Comparison of ENCODE assay signal across 8 cellular contexts in genomic region chrX:153900806-153901752, GRCh38. TPM values are rescaled to one million over a fixed set of nuclear protein-coding genes. Genes with fewer than 3 reads are reported as not detected.
DNase-seq lines count a peak whose midpoint lies in the region; ATAC-seq and TF ChIP-seq lines count a peak whose summit lies in the region.

No MANE protein-coding gene starts in this region.

- H2AFZ ChIP-seq in IMR-90 (replicated peaks; ENCODE audit: low read length, poor library complexity): peak overlapping the region; percentile 56

- no peaks in the 10 kb centered on the region for H3K9me3 Mint-ChIP-seq in activated naive CD8-positive, alpha-beta T cell treated with anti-CD3 and anti-CD28 coated beads for 36 hours
- H3K9me3 Mint-ChIP-seq in immature natural killer cell: no peaks in the 10 kb centered on the region

- no peak overlapping the region for H3K4me3 ChIP-seq in IMR-90 (ENCODE audit: insufficient read depth, low read depth, low read length)

- no peaks in the 10 kb centered on the region for H3K27me3 Mint-ChIP-seq in activated naive CD8-positive, alpha-beta T cell treated with anti-CD3 and anti-CD28 coated beads for 36 hours
- peaks cover 4 to 11% (median 11%) of the 10 kb centered on the region in 3 donors for H3K27me3 Mint-ChIP-seq in immature natural killer cell (ENCODE audit: low read depth in 3 of 3)

- H3K4me3 Mint-ChIP-seq in activated naive CD8-positive, alpha-beta T cell treated with anti-CD3 and anti-CD28 coated beads for 36 hours: peak overlapping the region; percentile 50
- H3K4me3 Mint-ChIP-seq in immature natural killer cell: peak overlapping the region; percentile 29 to 76 (median 48)

- peak overlapping the region; percentile 7; the same call in 1 of the 2 replicates for H3K27ac ChIP-seq in IMR-90 (ENCODE audit: insufficient read depth, low read length)

- CTCF ChIA-PET in IMR-90 (lab: Yijun Ruan, JAX): no interaction called here

- in situ Hi-C loops in IMR-90 (cut with MboI; ENCODE audit: low sequenced_read_pairs): loop anchor here (25.0 kb wide), 1 partner anchor 939 kb away; no protein-coding TSS in a partner anchor

- H4K91ac ChIP-seq in IMR-90 (ENCODE audit: insufficient read depth, low read depth, low read length): peak overlapping the region; percentile 11; the same call in 1 of the 2 replicates

- no peaks in the 10 kb centered on the region for H3K36me3 ChIP-seq in IMR-90 (ENCODE audit: control insufficient read depth, insufficient read depth, low read length)

- intact Hi-C loops in IMR-90 (cut with micrococcal nuclease): loop anchor here (2.0 kb wide), 1 partner anchor 72 kb away; no protein-coding TSS in a partner anchor

- peak overlapping the region; percentile 81 for H3K4ac ChIP-seq in IMR-90 (ENCODE audit: low read depth, low read length)

- H3K79me1 ChIP-seq in IMR-90 (ENCODE audit: low read depth in 1 of 2, low read length in 2 of 2): no peaks in the 10 kb centered on the region

- H2BK20ac ChIP-seq in IMR-90 (ENCODE audit: low read depth, low read length): peak overlapping the region; percentile 43; the same call in 1 of the 2 replicates

- H3K27me3 ChIP-seq in IMR-90 (ENCODE audit: control insufficient read depth, insufficient read depth, low read length): peaks cover 8% of the 10 kb centered on the region

- peaks cover 32% of the 10 kb centered on the region for H3K4me1 Mint-ChIP-seq in activated naive CD8-positive, alpha-beta T cell treated with anti-CD3 and anti-CD28 coated beads for 36 hours
- H3K4me1 Mint-ChIP-seq in immature natural killer cell: peaks cover 36 to 43% of the 10 kb centered on the region in 2 donors

- H3K4me2 ChIP-seq in IMR-90 (ENCODE audit: low read depth, low read length): peak overlapping the region; percentile 36

- H3K4me1 ChIP-seq in IMR-90 (ENCODE audit: control insufficient read depth, insufficient read depth, low read length): peaks cover 9% of the 10 kb centered on the region; the same call in 1 of the 2 replicates

- H3K56ac ChIP-seq in IMR-90 (ENCODE audit: extremely low read depth, insufficient read depth, low read length): no peak overlapping the region

- peak overlapping the region; percentile 30; the same call in 1 of the 2 replicates for H3K9ac ChIP-seq in IMR-90 (ENCODE audit: low read depth, low read length)

- no peak for TF ChIP-seq CTCF in IMR-90 (conservative IDR thresholded peaks at IDR 0.05; ENCODE audit: low read depth, low read length)

- H4K5ac ChIP-seq in IMR-90 (ENCODE audit: low read depth, low read length): no peak overlapping the region

- no TSS peak for BruUV-seq in IMR-90 (replicated peaks; lab: Mats Ljungman, UMichigan)

- no peaks in the 10 kb centered on the region for H3K36me3 Mint-ChIP-seq in activated naive CD8-positive, alpha-beta T cell treated with anti-CD3 and anti-CD28 coated beads for 36 hours
- no peaks in the 10 kb centered on the region for H3K36me3 Mint-ChIP-seq in immature natural killer cell

- WGBS in IMR-90 (ENCODE audit: extremely low coverage in 2 of 2, insufficient read length in 1 of 2), 2 experiments: 54 to 100% methylated on average over 1 to 9 of the region's 26 CpGs

- H3K18ac ChIP-seq in IMR-90 (ENCODE audit: low read depth, low read length): no peak overlapping the region; the same call in 1 of the 2 replicates

- H3K23ac ChIP-seq in IMR-90 (ENCODE audit: low read depth, low read length): no peak overlapping the region

- no peaks in the 10 kb centered on the region; the same call in 1 of the 2 replicates for H4K20me1 ChIP-seq in IMR-90 (ENCODE audit: insufficient read depth, low read length)

- peak overlapping the region; percentile 63 for H3K14ac ChIP-seq in IMR-90 (replicated peaks; ENCODE audit: low read depth, low read length)

- H2BK5ac ChIP-seq in IMR-90 (ENCODE audit: low read depth, low read length, poor library complexity, severe bottlenecking): peak overlapping the region; percentile 74

- peak overlapping the region; percentile 74 for H2BK120ac ChIP-seq in IMR-90 (ENCODE audit: low read depth, low read length)

- POLR2A ChIA-PET in IMR-90 (lab: Charles Lee; ENCODE audit: unreplicated experiment): interaction anchor here (0.5 kb wide), 1 partner anchor 63 kb away, joined by 3 read pairs; no protein-coding TSS in a partner anchor

- no peak for TF ChIP-seq POLR2A in IMR-90 (IDR thresholded peaks at IDR 0.05; ENCODE audit: low read depth, low read length)

- peak overlapping the region; percentile 80; the same call in 2 of the 3 replicates for H2BK15ac ChIP-seq in IMR-90 (ENCODE audit: low read depth, low read length)

- no peak overlapping the region for H2AK9ac ChIP-seq in IMR-90 (replicated peaks; ENCODE audit: low read depth, low read length, poor library complexity)

- H2AK5ac ChIP-seq in IMR-90 (ENCODE audit: low read depth, low read length): peak overlapping the region; percentile 97

- ATAC-seq in GM21367 (IDR thresholded peaks at IDR 0.05; ENCODE audit: unreplicated experiment) (peak; percentile 74), IMR-90 (ENCODE audit: low read depth) (peak; percentile 96)

- peaks cover 4% of the 10 kb centered on the region for H3K9me1 ChIP-seq in IMR-90 (ENCODE audit: insufficient read depth, low read length)

- DNase-seq in DMS153 (lab: John Stamatoyannopoulos, UW) (peak; percentile 90), IMR-90 (peak; percentile 87), SIG-M5 treated with dmso at 0.1 percent for 504 hours (lab: John Stamatoyannopoulos, UW; ENCODE audit: unreplicated experiment) (peak; percentile 89), immature natural killer cell (peak; percentile 58 to 60 (median 60)), NCI-H510A treated with DMSO at 0.1 percent for 48 hours (lab: John Stamatoyannopoulos, UW) (no peak)
- peak; percentile 70 for DNase-seq in activated naive CD8-positive, alpha-beta T cell treated with anti-CD3 and anti-CD28 coated beads for 36 hours
- DNase-seq in stimulated activated CD8-positive, alpha-beta memory T cell treated with anti-CD3 and anti-CD28 coated beads, Interleukin-4, amount 100 ng/mL, for 4 hours (ENCODE audit: low read depth in 2 of 2, low spot score in 1 of 2): peak; percentile 12 to 40

- dilution Hi-C loops in IMR-90 (cut with HindIII; ENCODE audit: low sequenced_read_pairs, unreplicated experiment): no loop called here

- peaks cover 3% of the 10 kb centered on the region; the same call in 1 of the 2 replicates for H3K9me3 ChIP-seq in IMR-90 (ENCODE audit: control insufficient read depth, insufficient read depth, low read length)

- peak overlapping the region; percentile 74 for H3K27ac Mint-ChIP-seq in activated naive CD8-positive, alpha-beta T cell treated with anti-CD3 and anti-CD28 coated beads for 36 hours
- H3K27ac Mint-ChIP-seq in immature natural killer cell: peak overlapping the region in 4 of 6 donors; percentile 7 to 81 (median 68)

- no peak for TF ChIP-seq RAD21 in IMR-90 (IDR thresholded peaks at IDR 0.05; ENCODE audit: low read length)

- peak overlapping the region; percentile 63 to 69; a peak in 3 of 4 replicates for H4K8ac ChIP-seq in IMR-90 (ENCODE audit: low read depth in 2 of 2, low read length in 2 of 2)

TF ChIP-seq in IMR-90, 13 proteins besides CTCF, POLR2A, EP300 and RAD21:
- TF ChIP-seq CEBPB (IDR thresholded peaks at IDR 0.05; ENCODE audit: low read depth, low read length): peak; percentile 81
- TF ChIP-seq BHLHE40 (IDR thresholded peaks at IDR 0.05; ENCODE audit: low read depth, low read length): peak; percentile 96
- TF ChIP-seq MAZ (IDR thresholded peaks at IDR 0.05; ENCODE audit: borderline replicate concordance, low read depth, low read length): peak; percentile 52; the same call in 1 of the 2 replicates
- no peak for TF ChIP-seq RCOR1 (IDR thresholded peaks at IDR 0.05; ENCODE audit: insufficient replicate concordance, low read length)
- 0 out of 2 replicates have a peak, but pooled peaks have one; percentile 28 for TF ChIP-seq FOS (IDR thresholded peaks at IDR 0.05; ENCODE audit: low read depth, low read length)

RNA-seq across cellular contexts. Expression of gene AVPR2, which starts 3.4 kb away (rescaled TPM):
- total RNA-seq in IMR-90 (2012; rRNA removed): not detected in 2 replicates
- polyA plus RNA-seq in IMR-90 (2012; rRNA removed): not detected in 2 replicates
- not detected in 2 replicates for polyA plus RNA-seq in IMR-90 (2012; cell fraction: cytosol; rRNA removed)
- polyA plus RNA-seq in IMR-90 (2012; cell fraction: nucleus; rRNA removed; ENCODE audit: low replicate concordance): not detected in 2 replicates
- total RNA-seq in activated naive CD8-positive, alpha-beta T cell treated with anti-CD3 and anti-CD28 coated beads for 36 hours: not detected
- not detected for polyA plus RNA-seq in immature natural killer cell

RNA-seq across cellular contexts. Expression of gene L1CAM, which starts 15.1 kb away (rescaled TPM):
- total RNA-seq in IMR-90 (2012; rRNA removed): 0.36 and 0.56 TPM in 2 replicates
- 1.9 and 2.2 TPM in 2 replicates for polyA plus RNA-seq in IMR-90 (2012; rRNA removed)
- 0.80 and 1.8 TPM in 2 replicates for polyA plus RNA-seq in IMR-90 (2012; cell fraction: cytosol; rRNA removed)
- 1.3 and 2.2 TPM in 2 replicates for polyA plus RNA-seq in IMR-90 (2012; cell fraction: nucleus; rRNA removed; ENCODE audit: low replicate concordance)
- under 1 TPM; 0.16 to 0.29 TPM for total RNA-seq in activated naive CD8-positive, alpha-beta T cell treated with anti-CD3 and anti-CD28 coated beads for 36 hours
- not detected for polyA plus RNA-seq in immature natural killer cell

RNA-seq across cellular contexts. Expression of gene ARHGAP4, which starts 25.0 kb away (rescaled TPM):
- total RNA-seq in IMR-90 (2012; rRNA removed): 0.18 and 0.28 TPM in 2 replicates
- 0.72 and 0.79 TPM in 2 replicates for polyA plus RNA-seq in IMR-90 (2012; rRNA removed)
- polyA plus RNA-seq in IMR-90 (2012; cell fraction: cytosol; rRNA removed): 0.11 and 0.22 TPM in 2 replicates
- polyA plus RNA-seq in IMR-90 (2012; cell fraction: nucleus; rRNA removed; ENCODE audit: low replicate concordance): 3.0 and 7.9 TPM in 2 replicates
- total RNA-seq in activated naive CD8-positive, alpha-beta T cell treated with anti-CD3 and anti-CD28 coated beads for 36 hours: 100 to 1,000 TPM; 112 to 123 TPM
- polyA plus RNA-seq in immature natural killer cell: 100 to 1,000 TPM in 1 of 3 donors, 10 to 100 TPM in 2; 54.6 to 122 (median 75.7) TPM

RNA-seq across cellular contexts. Expression of gene NAA10, which starts 33.8 kb away (rescaled TPM):
- 98.6 and 118 TPM in 2 replicates for total RNA-seq in IMR-90 (2012; rRNA removed)
- polyA plus RNA-seq in IMR-90 (2012; rRNA removed) (150 and 172 TPM in 2 replicates), immature natural killer cell (100 to 1,000 TPM in 2 of 3 donors, 10 to 100 TPM in 1; 70.6 to 126 (median 104) TPM)
- 86.7 and 192 TPM in 2 replicates for polyA plus RNA-seq in IMR-90 (2012; cell fraction: cytosol; rRNA removed)
- polyA plus RNA-seq in IMR-90 (2012; cell fraction: nucleus; rRNA removed; ENCODE audit: low replicate concordance): 176 and 320 TPM in 2 replicates
- 100 to 1,000 TPM; 150 to 153 TPM for total RNA-seq in activated naive CD8-positive, alpha-beta T cell treated with anti-CD3 and anti-CD28 coated beads for 36 hours

RNA-seq across cellular contexts. Expression of gene RENBP, which starts 43.4 kb away (rescaled TPM):
- 0.18 TPM in 1 of 2 replicates, not detected in the other for total RNA-seq in IMR-90 (2012; rRNA removed)
- 0.10 and 0.15 TPM in 2 replicates for polyA plus RNA-seq in IMR-90 (2012; rRNA removed)
- 0.13 TPM in 1 of 2 replicates, not detected in the other for polyA plus RNA-seq in IMR-90 (2012; cell fraction: cytosol; rRNA removed)
- polyA plus RNA-seq in IMR-90 (2012; cell fraction: nucleus; rRNA removed; ENCODE audit: low replicate concordance): 0.35 and 0.52 TPM in 2 replicates
- 10 to 100 TPM; 15.2 to 15.7 TPM for total RNA-seq in activated naive CD8-positive, alpha-beta T cell treated with anti-CD3 and anti-CD28 coated beads for 36 hours
- polyA plus RNA-seq in immature natural killer cell: 1 to 10 TPM in 1 of 3 donors, under 1 TPM in 1, not detected in 1; 0.93 to 3.1 TPM

Comparison
In these comparisons a context has a peak if more than half of its experiments do, and no peak if none do; other contexts are left out.
1. RNA of gene ARHGAP4, which starts 25.0 kb away (total RNA-seq): 112 to 123 TPM in activated naive CD8-positive, alpha-beta T cell treated with anti-CD3 and anti-CD28 coated beads for 36 hours; 0.18 to 0.28 TPM in IMR-90; every median in the first group is over 10 times any median in the second.